Comparison of ENCODE assay signal across 11 cellular contexts in genomic region chr14:81275995-81276698, GRCh38. TPM values are rescaled to one million over a fixed set of nuclear protein-coding genes. Genes with fewer than 3 reads are reported as not detected.
DNase-seq lines count a peak whose midpoint lies in the region; ATAC-seq, FAIRE-seq and TF ChIP-seq lines count a peak whose summit lies in the region.
"Had no signal": no experiment of that assay in that cellular context is flagged by ENCODE, and none has a peak within 500 bp of the region (broad histone marks: within the 10 kb centered on the region; RNA-seq: fewer than 3 reads in every experiment).

No MANE protein-coding gene starts in this region.

- POLR2A ChIA-PET in GM12878 (lab: Charles Lee): no interaction called here

- H3K79me2 ChIP-seq in GM12878 (ENCODE audit: control insufficient read depth, insufficient read depth, low read length): no peaks in the 10 kb centered on the region

- no peak overlapping the region for H3K4me3 Mint-ChIP-seq in stimulated activated naive B cell treated with anti-CD40 and anti-IgM and Interleukin-4, amounts not matched to agents 10 μg/mL and 1 μg/mL and 100 μg/mL, for 72 hours

- in situ Hi-C loops in GM12878 (cut with MboI): no loop called here

- SMC1A ChIA-PET in GM12878 (lab: Charles Lee; ENCODE audit: uncharacterized antibody, unreplicated experiment): interaction anchor here (1.3 to 1.8 kb wide), 2 partner anchors 10 to 177 kb away, joined by 3 to 6 read pairs; no protein-coding TSS in a partner anchor

- RAD21 ChIA-PET in GM12878 (lab: Charles Lee; ENCODE audit: unreplicated experiment): interaction anchor here (1.2 kb wide), 1 partner anchor 175 kb away, joined by 3 read pairs; no protein-coding TSS in a partner anchor

- H3K36me3 Mint-ChIP-seq in stimulated activated naive B cell treated with anti-CD40 and anti-IgM and Interleukin-4, amounts not matched to agents 10 μg/mL and 1 μg/mL and 100 μg/mL, for 72 hours: peaks cover 0 to 5% of the 10 kb centered on the region in 2 donors

- CTCF ChIA-PET in GM12878 (lab: Yijun Ruan, JAX): interaction anchor here (10.4 to 12.5 kb wide), 2 partner anchors 178 to 189 kb away, joined by 101 to 195 read pairs; no protein-coding TSS in a partner anchor

- no peaks in the 10 kb centered on the region for H3K36me3 ChIP-seq in GM12878 (ENCODE audit: control insufficient read depth in 2 of 2, insufficient read depth in 2 of 2, low read length in 1 of 2)
- no peaks in the 10 kb centered on the region for H3K36me3 ChIP-seq in tibial nerve

- no peak for TF ChIP-seq POLR2A in GM12878 (IDR thresholded peaks at IDR 0.05; ENCODE audit: low read depth, low read length)
- no peak for TF ChIP-seq POLR2A in tibial nerve (IDR thresholded peaks at IDR 0.05)

- peak; percentile 72 for ATAC-seq in HG02973 (IDR thresholded peaks at IDR 0.05; ENCODE audit: unreplicated experiment)
- peak; percentile 80 for ATAC-seq in GM12878
- peak; percentile 65 to 79 for ATAC-seq in stimulated activated naive B cell treated with anti-CD40 and anti-IgM and Interleukin-4, amounts not matched to agents 10 μg/mL and 1 μg/mL and 100 μg/mL, for 72 hours (replicated peaks)
- no peak for ATAC-seq in GM18498 (IDR thresholded peaks at IDR 0.05; ENCODE audit: unreplicated experiment)

- intact Hi-C loops in GM12878 (cut with micrococcal nuclease; ENCODE audit: unreplicated experiment): no loop called here

- no peak overlapping the region for H3K4me2 ChIP-seq in GM12878 (ENCODE audit: control insufficient read depth, insufficient read depth)

- H3K9me3 ChIP-seq in GM12878 (replicated peaks; ENCODE audit: control insufficient read depth, insufficient read depth, low read length): no peaks in the 10 kb centered on the region
- H3K9me3 ChIP-seq in tibial nerve: no peaks in the 10 kb centered on the region

- FAIRE-seq in GM12878 (lab: Jason Lieb, UNC): no peak
- FAIRE-seq: A204.1 had no signal

- 1% methylated on average over 6 of the region's 6 CpGs for WGBS in GM12878 (ENCODE audit: insufficient coverage, insufficient replicate concordance, low lambda C conversion rate, missing lambda C conversion rate)
- WGBS in tibial nerve, 2 donors: 37 to 39% methylated on average over 6 of the region's 6 CpGs

- H2AFZ ChIP-seq in GM12878 (ENCODE audit: control insufficient read depth, low read depth, low read length): no peak overlapping the region

- peaks cover 0 to 5% of the 10 kb centered on the region in 2 experiments; a peak in 2 of 4 replicates for H3K27me3 ChIP-seq in GM12878 (replicated peaks in 1 of 2; ENCODE audit: control insufficient read depth in 2 of 2, insufficient read depth in 2 of 2, low read length in 1 of 2)
- H3K27me3 ChIP-seq in tibial nerve: no peaks in the 10 kb centered on the region

- no TSS peak for BruUV-seq in GM12878 (replicated peaks; lab: Mats Ljungman, UMichigan)

- H3K9me3 Mint-ChIP-seq in stimulated activated naive B cell treated with anti-CD40 and anti-IgM and Interleukin-4, amounts not matched to agents 10 μg/mL and 1 μg/mL and 100 μg/mL, for 72 hours: no peaks in the 10 kb centered on the region
- H3K9me3 Mint-ChIP-seq: activated T-helper 2 cell treated with anti-CD3 and anti-CD28 coated beads, Interferon-gamma antibody, Interleukin-2, Interleukin-4, amounts not matched to agents 10 μg/mL and 5 μg/mL and 100 μg/mL, durations not matched to agents 14 hours and 24 hours and 36 hours had no signal

- no peak overlapping the region for H3K4me3 ChIP-seq in GM12878
- H3K4me3 ChIP-seq in tibial nerve: no peak overlapping the region
- H3K4me3 ChIP-seq: lung had no signal

- H4K20me1 ChIP-seq in GM12878 (ENCODE audit: control insufficient read depth, insufficient read depth): no peaks in the 10 kb centered on the region; the same call in 1 of the 2 replicates

- TF ChIP-seq EP300 in GM12878 (IDR thresholded peaks at IDR 0.05; ENCODE audit: borderline replicate concordance in 1 of 2, control insufficient read depth in 1 of 2, low read depth in 2 of 2, low read length in 2 of 2) (no peak), tibial nerve (IDR thresholded peaks at IDR 0.05) (no peak)

- DNase-seq in NCI-H1092 treated with DMSO at 0.1 percent for 48 hours (lab: John Stamatoyannopoulos, UW): peak; percentile 8
- no peak for DNase-seq in NCI-H1092 (lab: John Stamatoyannopoulos, UW)
- no peak for DNase-seq in GM12878 (ENCODE audit: low read depth, low spot score)
- DNase-seq in stimulated activated naive B cell treated with anti-CD40 and anti-IgM and Interleukin-4, amounts not matched to agents 10 μg/mL and 1 μg/mL and 100 μg/mL, for 72 hours: no peak
- DNase-seq in tibial nerve (ENCODE audit: low spot score in 2 of 2): no peak
- DNase-seq in globus pallidus (ENCODE audit: low spot score): no peak

- no peaks in the 10 kb centered on the region for H3K4me1 ChIP-seq in GM12878 (ENCODE audit: control insufficient read depth, insufficient read depth, low read length)
- H3K4me1 ChIP-seq in tibial nerve: peaks cover 0 to 32% (median 9%) of the 10 kb centered on the region in 4 donors

- H3K4me1 Mint-ChIP-seq in stimulated activated naive B cell treated with anti-CD40 and anti-IgM and Interleukin-4, amounts not matched to agents 10 μg/mL and 1 μg/mL and 100 μg/mL, for 72 hours: peaks cover 10 to 16% of the 10 kb centered on the region in 2 donors

- H3K27me3 Mint-ChIP-seq in stimulated activated naive B cell treated with anti-CD40 and anti-IgM and Interleukin-4, amounts not matched to agents 10 μg/mL and 1 μg/mL and 100 μg/mL, for 72 hours: peaks cover 36 to 42% of the 10 kb centered on the region in 2 donors

- H3K27ac Mint-ChIP-seq in stimulated activated naive B cell treated with anti-CD40 and anti-IgM and Interleukin-4, amounts not matched to agents 10 μg/mL and 1 μg/mL and 100 μg/mL, for 72 hours: peak overlapping the region; percentile 39
- H3K27ac Mint-ChIP-seq: activated T-helper 2 cell treated with anti-CD3 and anti-CD28 coated beads, Interferon-gamma antibody, Interleukin-2, Interleukin-4, amounts not matched to agents 10 μg/mL and 5 μg/mL and 100 μg/mL, durations not matched to agents 14 hours and 24 hours and 36 hours had no signal

- TF ChIP-seq RAD21 in GM12878 (IDR thresholded peaks at IDR 0.05; ENCODE audit: insufficient read depth, low read depth, low read length): no peak

- TF ChIP-seq CTCF in GM12878 (IDR thresholded peaks at IDR 0.05 in 2 of 3, conservative IDR thresholded peaks at IDR 0.05 in 1 of 3; ENCODE audit: control insufficient read depth in 2 of 3, extremely low read depth in 1 of 3, insufficient read depth in 1 of 3, low read depth in 3 of 3, low read length in 3 of 3) (no peak), tibial nerve (IDR thresholded peaks at IDR 0.05) (no peak)

- no peak overlapping the region for H3K9ac ChIP-seq in GM12878 (ENCODE audit: control insufficient read depth, insufficient read depth, low read length)

- H3K27ac ChIP-seq in GM12878 (ENCODE audit: control insufficient read depth, insufficient read depth) (no peak overlapping the region), tibial nerve (peak overlapping the region in 1 of 4 donors; percentile 36)

TF ChIP-seq in GM12878, 131 proteins besides CTCF, POLR2A, EP300 and RAD21 (continues in another document):
- no peak for TF ChIP-seq ZNF274 (IDR thresholded peaks at IDR 0.05; ENCODE audit: insufficient read depth, insufficient read length)
- no peak for TF ChIP-seq STAT1 (conservative IDR thresholded peaks at IDR 0.05)
- TF ChIP-seq JUNB (IDR thresholded peaks at IDR 0.05): peak; percentile 21; the same call in 1 of the 2 replicates
- TF ChIP-seq NRF1 (conservative IDR thresholded peaks at IDR 0.05; ENCODE audit: low read depth, low read length): no peak
- TF ChIP-seq PML (IDR thresholded peaks at IDR 0.05; ENCODE audit: low read length): no peak
- TF ChIP-seq, protein P1, sequence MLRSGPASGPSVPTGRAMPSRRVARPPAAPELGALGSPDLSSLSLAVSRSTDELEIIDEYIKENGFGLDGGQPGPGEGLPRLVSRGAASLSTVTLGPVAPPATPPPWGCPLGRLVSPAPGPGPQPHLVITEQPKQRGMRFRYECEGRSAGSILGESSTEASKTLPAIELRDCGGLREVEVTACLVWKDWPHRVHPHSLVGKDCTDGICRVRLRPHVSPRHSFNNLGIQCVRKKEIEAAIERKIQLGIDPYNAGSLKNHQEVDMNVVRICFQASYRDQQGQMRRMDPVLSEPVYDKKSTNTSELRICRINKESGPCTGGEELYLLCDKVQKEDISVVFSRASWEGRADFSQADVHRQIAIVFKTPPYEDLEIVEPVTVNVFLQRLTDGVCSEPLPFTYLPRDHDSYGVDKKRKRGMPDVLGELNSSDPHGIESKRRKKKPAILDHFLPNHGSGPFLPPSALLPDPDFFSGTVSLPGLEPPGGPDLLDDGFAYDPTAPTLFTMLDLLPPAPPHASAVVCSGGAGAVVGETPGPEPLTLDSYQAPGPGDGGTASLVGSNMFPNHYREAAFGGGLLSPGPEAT (IDR thresholded peaks at IDR 0.05; ENCODE audit: low read depth): no peak
- TF ChIP-seq RAD51 (IDR thresholded peaks at IDR 0.05): no peak
- TF ChIP-seq MTA2 (IDR thresholded peaks at IDR 0.05; ENCODE audit: low read depth): peak; percentile 59; the same call in 1 of the 2 replicates

RNA-seq across cellular contexts. Expression of gene GTF2A1, which starts 55.4 kb away (rescaled TPM):
- 23.7 and 27.5 TPM in 2 replicates for total RNA-seq in GM12878 (2013; cell fraction: nucleolus; rRNA removed)
- total RNA-seq in GM12878 (2014; rRNA removed) (15.9 and 17.6 TPM in 2 replicates), GM12878 (2014; rRNA removed; fragmentation: Illumina TruSeq; extraction: Trizol) (14.2 and 16.4 TPM in 2 replicates), GM12878 (2021) (23.7 and 26.8 TPM in 2 replicates), tibial nerve (10 to 100 TPM; 20.7 to 27.3 (median 26.2) TPM)
- polyA plus RNA-seq in GM12878 (2011; ENCODE audit: low read depth): 7.1 TPM
- polyA plus RNA-seq in GM12878 (2011; rRNA removed) (19.7 and 28.7 TPM in 2 replicates), GM12878 (2014; fragmentation: Illumina TruSeq; extraction: Trizol) (15.6 and 19.8 TPM in 2 replicates), GM12878 (2014; fragmentation: Nextera tagmentation; extraction: Ambion mirVana) (1 to 10 TPM; 3.5 to 5.1 TPM), GM12878 (2014; rRNA removed) (17.9 and 18.5 TPM in 2 replicates), GM12878 (2016; fragmentation: Nextera tagmentation; extraction: Ambion mirVana) (1 to 10 TPM; 2.5 to 2.9 TPM)
- polyA plus RNA-seq in GM12878 (2011; cell fraction: cytosol; rRNA removed): 14.9 and 20.2 TPM in 2 replicates
- 9.4 and 12.6 TPM in 2 replicates for polyA plus RNA-seq in GM12878 (2011; cell fraction: nucleus; rRNA removed)
- 10.3 and 13.0 TPM in 2 replicates for polyA plus RNA-seq in GM12878 (2012)
- 43.7 and 75.0 TPM in 2 replicates for polyA minus RNA-seq in GM12878 (2011; rRNA and poly(A)+ RNA removed)
- 19.8 and 26.3 TPM in 2 replicates for polyA minus RNA-seq in GM12878 (2011; cell fraction: cytosol; rRNA and poly(A)+ RNA removed)
- polyA minus RNA-seq in GM12878 (2011; cell fraction: nucleus; rRNA and poly(A)+ RNA removed): 7.3 and 11.6 TPM in 2 replicates
